11 cellular contexts compared by ENCODE assay signal in the genomic region with DNA sequence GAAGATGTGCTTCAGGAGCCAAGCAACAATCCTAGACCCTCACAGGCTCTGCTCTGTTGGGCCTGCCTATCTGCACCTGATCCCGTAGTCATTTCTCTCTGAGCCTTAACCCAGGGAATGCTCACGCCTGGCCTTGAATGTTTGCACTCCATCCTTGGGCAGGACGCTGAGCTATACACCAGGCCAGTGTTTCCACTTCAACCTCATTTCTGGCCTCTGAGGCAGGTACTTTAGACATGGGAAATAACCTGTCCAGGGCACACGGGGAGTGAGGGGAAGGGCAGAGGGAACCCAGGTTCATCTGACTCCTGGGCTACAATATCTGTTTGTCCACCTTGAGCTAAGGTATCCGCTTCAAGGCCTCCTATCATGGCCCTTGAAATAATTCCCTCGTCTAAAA. TPM values are rescaled to one million over a fixed set of nuclear protein-coding genes. Genes with fewer than 3 reads are reported as not detected.
"Had no signal": no experiment of that assay in that cellular context is flagged by ENCODE, and none has a peak within 500 bp of the region (broad histone marks: within the 10 kb centered on the region; RNA-seq: fewer than 3 reads in every experiment).

No MANE protein-coding gene starts in this region.

- DNase-seq: GM23248, GOT3, H7, HFFc6, KG1 had no signal

- H3K36me3 ChIP-seq: HAP-1 had no signal

- H3K4me3 ChIP-seq: GM23248, HAP-1 had no signal

- H3K4me1 ChIP-seq: HAP-1 had no signal

- FAIRE-seq: HepG2 had no signal

- ATAC-seq: HCT116, HepG2 had no signal

- H2AFZ ChIP-seq: GM23248 had no signal

- H3K9me3 ChIP-seq: HAP-1 had no signal

- H3K9ac ChIP-seq: GM23248 had no signal

- H3K27ac ChIP-seq: GM23248, HL-60 had no signal

RNA-seq across cellular contexts. Expression of gene RSPH14, which starts 9.9 kb away (rescaled TPM):
- total RNA-seq: GM23248, H4, H7, HFFc6, HT1080 had no signal
- polyA plus RNA-seq: GM23248 had no signal
